Comparison of ENCODE assay signal across 8 cellular contexts in genomic region chr1:223712856-223713494, GRCh38. TPM values are rescaled to one million over a fixed set of nuclear protein-coding genes. Genes with fewer than 3 reads are reported as not detected.
DNase-seq lines count a peak whose midpoint lies in the region; ATAC-seq, FAIRE-seq and TF ChIP-seq lines count a peak whose summit lies in the region.

No MANE protein-coding gene starts in this region.

- no peaks in the 10 kb centered on the region for H3K27me3 ChIP-seq in ovary

- FAIRE-seq in D721Med (lab: Jason Lieb, UNC) (no peak), frontal cortex (lab: Jason Lieb, UNC) (no peak)

- ATAC-seq in GM21576 (IDR thresholded peaks at IDR 0.05; ENCODE audit: unreplicated experiment), result peak; percentile 21

- TF ChIP-seq CTCF in D721Med (IDR thresholded peaks at IDR 0.05; ENCODE audit: insufficient read depth, missing control alignments), result no peak
- no peak for TF ChIP-seq CTCF in ovary (IDR thresholded peaks at IDR 0.05)

- H3K4me1 ChIP-seq in ovary (ENCODE audit: insufficient read depth), result peaks cover 16% of the 10 kb centered on the region

- peak overlapping the region; percentile 78 for H3K4me3 Mint-ChIP-seq in activated T-helper 2 cell treated with anti-CD3 and anti-CD28 coated beads, Interferon-gamma antibody, Interleukin-2, Interleukin-4, amounts not matched to agents 10 μg/mL and 5 μg/mL and 100 μg/mL, durations not matched to agents 14 hours and 24 hours and 36 hours (ENCODE audit: low read depth)

- H3K27ac Mint-ChIP-seq in activated T-helper 2 cell treated with anti-CD3 and anti-CD28 coated beads, Interferon-gamma antibody, Interleukin-2, Interleukin-4, amounts not matched to agents 10 μg/mL and 5 μg/mL and 100 μg/mL, durations not matched to agents 14 hours and 24 hours and 36 hours, result peak overlapping the region; percentile 83

- DNase-seq in D721Med (ENCODE audit: insufficient read length, low spot score), result peak; percentile 12
- DNase-seq in KBM-7, result peak; percentile 45
- DNase-seq in activated T-helper 2 cell treated with anti-CD3 and anti-CD28 coated beads, Interferon-gamma antibody, Interleukin-2, Interleukin-4, amounts not matched to agents 10 μg/mL and 5 μg/mL and 100 μg/mL, durations not matched to agents 14 hours and 24 hours and 36 hours (ENCODE audit: low spot score), result peak; percentile 28
- DNase-seq in frontal cortex (ENCODE audit: low spot score in 2 of 2), result peak; percentile 29 to 52
- peak in 2 of 5 donors; percentile 42 to 47 for DNase-seq in ovary
- DNase-seq in NCI-H2107 (lab: John Stamatoyannopoulos, UW), result no peak
- no peak for DNase-seq in middle frontal gyrus (ENCODE audit: extremely low spot score, low spot score)

- H3K9me3 ChIP-seq in ovary, result no peaks in the 10 kb centered on the region

- in situ Hi-C loops in KBM-7 (cut with MboI; ENCODE audit: low pct_unique_long_range_greater_than_20kb, low sequenced_read_pairs), result no loop called here

- intact Hi-C loops in activated T-helper 2 cell treated with anti-CD3 and anti-CD28 coated beads, Interferon-gamma antibody, Interleukin-2, Interleukin-4, amounts not matched to agents 10 μg/mL and 5 μg/mL and 100 μg/mL, durations not matched to agents 14 hours and 24 hours and 36 hours (cut with micrococcal nuclease), result loop anchor here (1.0 to 2.0 kb wide), 3 partner anchors 10 to 36 kb away; no protein-coding TSS in a partner anchor
- intact Hi-C loops in ovary (cut with DNase I), result loop anchor here in 3 of 4 donors (2.0 to 10.0 kb wide), 2 partner anchors 36 to 132 kb away; partner anchors contain the start of gene TP53BP2 (in 1 of the 3)

- peaks cover 16% of the 10 kb centered on the region for H3K36me3 Mint-ChIP-seq in activated T-helper 2 cell treated with anti-CD3 and anti-CD28 coated beads, Interferon-gamma antibody, Interleukin-2, Interleukin-4, amounts not matched to agents 10 μg/mL and 5 μg/mL and 100 μg/mL, durations not matched to agents 14 hours and 24 hours and 36 hours (ENCODE audit: low read depth)

- no peak for TF ChIP-seq POLR2A in ovary (IDR thresholded peaks at IDR 0.05)

- peak overlapping the region; percentile 92 for H3K4me3 ChIP-seq in ovary

- H3K9me3 Mint-ChIP-seq in activated T-helper 2 cell treated with anti-CD3 and anti-CD28 coated beads, Interferon-gamma antibody, Interleukin-2, Interleukin-4, amounts not matched to agents 10 μg/mL and 5 μg/mL and 100 μg/mL, durations not matched to agents 14 hours and 24 hours and 36 hours, result no peaks in the 10 kb centered on the region

- H3K36me3 ChIP-seq in ovary, result no peaks in the 10 kb centered on the region

- WGBS in ovary, 3 donors, result 2% methylated on average over 24 to 40 of the region's 40 CpGs

- no peaks in the 10 kb centered on the region for H3K27me3 Mint-ChIP-seq in activated T-helper 2 cell treated with anti-CD3 and anti-CD28 coated beads, Interferon-gamma antibody, Interleukin-2, Interleukin-4, amounts not matched to agents 10 μg/mL and 5 μg/mL and 100 μg/mL, durations not matched to agents 14 hours and 24 hours and 36 hours (ENCODE audit: low read depth)

- no peak for TF ChIP-seq EP300 in ovary (IDR thresholded peaks at IDR 0.05)

- peak overlapping the region; percentile 91 to 93 for H3K27ac ChIP-seq in ovary

- peaks cover 57% of the 10 kb centered on the region for H3K4me1 Mint-ChIP-seq in activated T-helper 2 cell treated with anti-CD3 and anti-CD28 coated beads, Interferon-gamma antibody, Interleukin-2, Interleukin-4, amounts not matched to agents 10 μg/mL and 5 μg/mL and 100 μg/mL, durations not matched to agents 14 hours and 24 hours and 36 hours (ENCODE audit: low read depth)

RNA-seq across cellular contexts. Expression of gene CAPN2, which starts 0.6 kb away (rescaled TPM):
- 91.3 and 93.5 TPM in 2 replicates for total RNA-seq in activated T-helper 2 cell treated with anti-CD3 and anti-CD28 coated beads, Interferon-gamma antibody, Interleukin-2, Interleukin-4, amounts not matched to agents 10 μg/mL and 5 μg/mL and 100 μg/mL, durations not matched to agents 14 hours and 24 hours and 36 hours
- total RNA-seq in frontal cortex (36.7 TPM), ovary (100 to 1,000 TPM in 6 of 7 donors, 10 to 100 TPM in 1; 96.1 to 267 (median 171) TPM)
- 100 to 1,000 TPM in 1 of 2 donors, 10 to 100 TPM in 1; 70.6 to 254 TPM for polyA plus RNA-seq in ovary

RNA-seq across cellular contexts. Expression of gene CAPN8, which starts 47.5 kb away (rescaled TPM):
- not detected in 2 replicates for total RNA-seq in activated T-helper 2 cell treated with anti-CD3 and anti-CD28 coated beads, Interferon-gamma antibody, Interleukin-2, Interleukin-4, amounts not matched to agents 10 μg/mL and 5 μg/mL and 100 μg/mL, durations not matched to agents 14 hours and 24 hours and 36 hours
- total RNA-seq in frontal cortex (not detected), ovary (1 to 10 TPM in 3 of 7 donors, under 1 TPM in 2, not detected in 2; 0.43 to 4.4 (median 1.4) TPM)
- under 1 TPM; 0.10 to 0.32 TPM for polyA plus RNA-seq in ovary

Comparison
In these comparisons a context has a peak if more than half of its experiments do, and no peak if none do; other contexts are left out.
1. DNase-seq: peak in D721Med (single experiment), KBM-7 (single experiment), activated T-helper 2 cell treated with anti-CD3 and anti-CD28 coated beads, Interferon-gamma antibody, Interleukin-2, Interleukin-4, amounts not matched to agents 10 μg/mL and 5 μg/mL and 100 μg/mL, durations not matched to agents 14 hours and 24 hours and 36 hours (single experiment) and frontal cortex (2 of 2); none in NCI-H2107 (single experiment) and middle frontal gyrus (single experiment).